In the genomic region with DNA sequence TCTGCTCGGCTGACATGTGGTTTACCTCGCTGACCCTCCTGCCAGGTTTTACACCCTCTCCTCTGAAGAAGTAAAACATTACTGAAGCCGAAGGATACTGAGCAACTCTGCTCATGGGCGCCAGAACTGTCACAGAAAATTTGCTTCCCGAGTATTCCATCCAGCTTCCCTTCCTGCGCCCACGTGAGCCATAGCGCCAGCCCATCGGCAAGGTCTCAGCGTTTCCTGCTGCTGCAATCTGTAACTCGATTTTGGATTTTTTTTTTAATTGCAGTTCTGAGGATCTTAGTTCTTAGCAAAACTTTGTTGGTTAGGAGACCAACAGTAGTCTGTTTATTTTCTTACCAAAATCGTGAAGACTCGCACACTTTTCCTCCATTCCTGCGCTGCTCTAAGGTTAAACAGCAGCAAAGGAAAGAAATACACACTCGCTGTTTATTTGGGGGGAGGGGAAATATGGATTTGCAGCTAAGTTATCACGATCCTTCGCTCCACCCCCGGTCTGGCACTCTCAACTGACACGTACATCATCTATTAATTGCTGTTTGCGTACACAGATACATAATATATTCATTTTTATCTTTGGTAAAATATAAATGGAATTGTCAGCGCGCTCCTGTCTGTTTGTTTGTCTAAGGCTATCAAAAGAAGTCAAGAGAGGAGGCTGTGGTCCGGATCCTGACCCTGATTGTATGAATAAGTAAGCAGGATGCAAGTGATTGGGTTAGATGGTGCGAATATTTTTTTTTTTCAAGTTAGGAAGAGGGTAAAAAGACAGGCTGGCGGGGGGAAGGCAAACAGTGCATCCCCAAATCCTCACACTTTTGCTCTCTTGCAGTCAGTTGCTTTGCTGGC, we compare ENCODE assay signal across 9 cellular contexts. TPM values are rescaled to one million over a fixed set of nuclear protein-coding genes. Genes with fewer than 3 reads are reported as not detected.
A peak's percentile ranks its signal among the peaks of the same experiment; 100 is the strongest.
DNase-seq lines count a peak whose midpoint lies in the region; ATAC-seq and TF ChIP-seq lines count a peak whose summit lies in the region.
"Had no signal": no experiment of that assay in that cellular context is flagged by ENCODE, and none has a peak within 500 bp of the region (broad histone marks: within the 10 kb centered on the region; RNA-seq: fewer than 3 reads in every experiment).

A gene (plus strand): TSS at position 795 of the 855 bp plus-strand sequence. CDS start 668 bp downstream, outside the sequence.

- H3K9me3 ChIP-seq in NT2/D1 (ENCODE audit: insufficient read depth, low read length) (no peaks in the 10 kb centered on the region), gastroesophageal sphincter (no peaks in the 10 kb centered on the region), trophoblast cell (ENCODE audit: insufficient read depth, low read depth, low read length) (no peaks in the 10 kb centered on the region)

- no peak within 1 kb of the TSS for H4K91ac ChIP-seq in trophoblast cell (ENCODE audit: low read depth, low read length)

- peaks cover 9% of the 10 kb centered on the region for H3K4me1 Mint-ChIP-seq in activated T-cell treated with anti-CD3 and anti-CD28 coated beads, Interleukin-2, amount 50 U/mL, for 4 hours (ENCODE audit: low read depth)

- H3K36me3 Mint-ChIP-seq in activated T-cell treated with anti-CD3 and anti-CD28 coated beads, Interleukin-2, amount 50 U/mL, for 4 hours (ENCODE audit: insufficient read depth): no peaks in the 10 kb centered on the region
- H3K36me3 Mint-ChIP-seq: naive B cell had no signal

- H3K9me3 Mint-ChIP-seq in activated T-cell treated with anti-CD3 and anti-CD28 coated beads, Interleukin-2, amount 50 U/mL, for 4 hours: no peaks in the 10 kb centered on the region

- H2BK120ac ChIP-seq in trophoblast cell (ENCODE audit: insufficient read depth, low read length, poor library complexity): no peak within 1 kb of the TSS

- H3K4me2 ChIP-seq in trophoblast cell (ENCODE audit: low read length): peak within 1 kb of the TSS; percentile 92

- no peak within 1 kb of the TSS for H3K18ac ChIP-seq in trophoblast cell (ENCODE audit: low read length)

- TF ChIP-seq EP300 in gastroesophageal sphincter (IDR thresholded peaks at IDR 0.05): no peak

- no peaks in the 10 kb centered on the region for H3K4me1 ChIP-seq in NT2/D1 (ENCODE audit: insufficient read depth, insufficient read length)
- H3K4me1 ChIP-seq in gastroesophageal sphincter: peaks cover 0 to 38% (median 0%) of the 10 kb centered on the region in 3 donors
- peaks cover 14 to 18% of the 10 kb centered on the region in 2 experiments for H3K4me1 ChIP-seq in trophoblast cell (ENCODE audit: control insufficient read depth in 1 of 2, insufficient read depth in 2 of 2, low read length in 2 of 2)

- ATAC-seq in GM18502 (IDR thresholded peaks at IDR 0.05; ENCODE audit: poor library complexity, unreplicated experiment) (peak; percentile 9), gastroesophageal sphincter (no peak), GM19035 (IDR thresholded peaks at IDR 0.05; ENCODE audit: unreplicated experiment) (no peak)
- no peak for ATAC-seq in activated T-cell treated with anti-CD3 and anti-CD28 coated beads, Interleukin-2, amount 50 U/mL, for 4 hours

- TF ChIP-seq POLR2A in gastroesophageal sphincter (IDR thresholded peaks at IDR 0.05): no peak

- H3K27ac ChIP-seq in gastroesophageal sphincter (peak within 1 kb of the TSS in 3 of 4 donors; percentile 79 to 82 (median 81)), trophoblast cell (ENCODE audit: low read depth, low read length) (no peak within 1 kb of the TSS)

- H3K14ac ChIP-seq in trophoblast cell (ENCODE audit: low read length): no peak within 1 kb of the TSS

- H2BK5ac ChIP-seq in trophoblast cell (ENCODE audit: low read depth, low read length, poor library complexity): no peak within 1 kb of the TSS

- no peak within 1 kb of the TSS for H2AFZ ChIP-seq in trophoblast cell (ENCODE audit: insufficient read depth, low read length, poor library complexity)

- H3K27me3 ChIP-seq in NT2/D1 (ENCODE audit: insufficient read depth, insufficient read length) (peaks cover 57% of the 10 kb centered on the region), gastroesophageal sphincter (peaks cover 4% of the 10 kb centered on the region), trophoblast cell (ENCODE audit: insufficient read depth, low read length) (peaks cover 28% of the 10 kb centered on the region)

- H2AK5ac ChIP-seq in trophoblast cell (ENCODE audit: low read length): no peak within 1 kb of the TSS

- H3K36me3 ChIP-seq in NT2/D1 (ENCODE audit: insufficient read depth, insufficient read length, low read length) (no peaks in the 10 kb centered on the region), gastroesophageal sphincter (no peaks in the 10 kb centered on the region), trophoblast cell (ENCODE audit: control insufficient read depth in 1 of 2, insufficient read depth in 2 of 2, low read length in 2 of 2) (no peaks in the 10 kb centered on the region)

- no peak within 1 kb of the TSS for H2BK12ac ChIP-seq in trophoblast cell (ENCODE audit: low read length)

- no peak for DNase-seq in NT2/D1 (ENCODE audit: low read depth, low spot score)
- DNase-seq in trophoblast cell: peak in 1 of 2 donors; percentile 26
- DNase-seq in NCI-H2029 (lab: John Stamatoyannopoulos, UW): no peak
- no peak for DNase-seq in activated T-cell treated with anti-CD3 and anti-CD28 coated beads, Interleukin-2, amount 50 U/mL, for 4 hours
- no peak for DNase-seq in germinal center (ENCODE audit: low spot score)
- DNase-seq: naive B cell had no signal

- no peaks in the 10 kb centered on the region for H3K79me2 ChIP-seq in trophoblast cell (ENCODE audit: control insufficient read depth, insufficient read depth, low read length, poor library complexity)

- H4K12ac ChIP-seq in trophoblast cell (ENCODE audit: low read depth, low read length): no peak within 1 kb of the TSS

- peaks cover 53% of the 10 kb centered on the region for H3K27me3 Mint-ChIP-seq in activated T-cell treated with anti-CD3 and anti-CD28 coated beads, Interleukin-2, amount 50 U/mL, for 4 hours (ENCODE audit: low read depth)

- H3K79me1 ChIP-seq in trophoblast cell (ENCODE audit: low read length): no peaks in the 10 kb centered on the region

- no peak within 1 kb of the TSS for H3K4ac ChIP-seq in trophoblast cell (ENCODE audit: low read depth, low read length)

- WGBS in gastroesophageal sphincter (ENCODE audit: low coverage in 1 of 2), 2 donors: 2 to 3% methylated on average over 24 to 25 of the region's 25 CpGs
- no CpG with 5 or more reads among the region's 25 CpGs for WGBS in trophoblast cell (ENCODE audit: extremely low coverage, insufficient coverage, insufficient read length)

- H3K4me3 ChIP-seq in NT2/D1 (ENCODE audit: insufficient read length, low read depth) (peak within 1 kb of the TSS; percentile 56), gastroesophageal sphincter (peak within 1 kb of the TSS; percentile 40 to 62), trophoblast cell (ENCODE audit: low read depth, low read length) (peak within 1 kb of the TSS; percentile 59)

- TF ChIP-seq CTCF in gastroesophageal sphincter (IDR thresholded peaks at IDR 0.05): no peak

- H4K8ac ChIP-seq in trophoblast cell (ENCODE audit: low read depth, low read length): no peak within 1 kb of the TSS

- no peak within 1 kb of the TSS for H3K4me3 Mint-ChIP-seq in activated T-cell treated with anti-CD3 and anti-CD28 coated beads, Interleukin-2, amount 50 U/mL, for 4 hours

- no peak within 1 kb of the TSS for H3K23ac ChIP-seq in trophoblast cell (ENCODE audit: low read length)

- peak within 1 kb of the TSS; percentile 61 for H3K9ac ChIP-seq in NT2/D1 (ENCODE audit: insufficient read length, low read depth)
- no peak within 1 kb of the TSS for H3K9ac ChIP-seq in trophoblast cell (ENCODE audit: low read length)

RNA-seq across cellular contexts. Expression of the gene that starts here (rescaled TPM):
- 1 to 10 TPM; 7.0 to 9.3 (median 8.6) TPM for total RNA-seq in gastroesophageal sphincter
- 0.05 and 0.14 TPM in 2 replicates for polyA plus RNA-seq in trophoblast cell (2013)
- not detected for total RNA-seq in activated T-cell treated with anti-CD3 and anti-CD28 coated beads, Interleukin-2, amount 50 U/mL, for 4 hours

Comparison
In these comparisons a context has a peak if more than half of its experiments do, and no peak if none do; other contexts are left out.
1. RNA of the gene that starts here (total RNA-seq): 7.0 to 9.3 TPM in gastroesophageal sphincter; not detected in activated T-cell treated with anti-CD3 and anti-CD28 coated beads, Interleukin-2, amount 50 U/mL, for 4 hours; every median in the first group is over 4 times any median in the second.
2. Peak in every context shown above with its lines, with median percentiles within 50 percentile points of each other: H3K4me3 ChIP-seq.